17 cellular contexts compared by ENCODE assay signal in genomic region chr1:223216074-223216473, GRCh38.
DNase-seq lines count a peak whose midpoint lies in the region; ATAC-seq and TF ChIP-seq lines count a peak whose summit lies in the region.
"Had no signal": no experiment of that assay in that cellular context is flagged by ENCODE, and none has a peak within 500 bp of the region (broad histone marks: within the 10 kb centered on the region; RNA-seq: fewer than 3 reads in every experiment).

No MANE protein-coding gene starts in this region.

- peaks cover 11% of the 10 kb centered on the region for H3K9me3 Mint-ChIP-seq in neural progenitor cell

- no peak overlapping the region for H3K9ac ChIP-seq in neural progenitor cell
- H3K9ac ChIP-seq: BLaER1 had no signal

- peak; percentile 26 for DNase-seq in NCI-H2227 treated with DMSO at 0.1 percent for 48 hours (lab: John Stamatoyannopoulos, UW)
- DNase-seq in NCI-H2227 (lab: John Stamatoyannopoulos, UW; ENCODE audit: unreplicated experiment), result no peak
- DNase-seq in esophagus muscularis mucosa (ENCODE audit: extremely low spot score), result peak; percentile 26
- no peak for DNase-seq in neural progenitor cell (ENCODE audit: low spot score)
- DNase-seq in GM19240 (ENCODE audit: insufficient read length, low spot score), result no peak
- no peak for DNase-seq in Kasumi-1 (lab: John Stamatoyannopoulos, UW)
- DNase-seq: 8988T; AML-193; Caco-2; CD8-positive, alpha-beta memory T cell; DND-41; GDM1; H7 had no signal

- 77% methylated on average over 6 of the region's 6 CpGs for WGBS in esophagus muscularis mucosa

- H3K4me3 Mint-ChIP-seq in neural progenitor cell, result no peak overlapping the region
- H3K4me3 Mint-ChIP-seq: CD8-positive, alpha-beta memory T cell; GM23338 had no signal

- no peaks in the 10 kb centered on the region for H3F3A ChIP-seq in neural progenitor cell (ENCODE audit: low read depth)

- H3K27ac ChIP-seq in esophagus muscularis mucosa (replicated peaks in 1 of 4), result no peak overlapping the region
- H3K27ac ChIP-seq in neural progenitor cell, result no peak overlapping the region
- H3K27ac ChIP-seq: BLaER1 had no signal

- no peaks in the 10 kb centered on the region for H3K36me3 Mint-ChIP-seq in neural progenitor cell

- no peaks in the 10 kb centered on the region for H3K4me1 ChIP-seq in esophagus muscularis mucosa
- H3K4me1 ChIP-seq in neural progenitor cell, result peaks cover 10% of the 10 kb centered on the region
- H3K4me1 ChIP-seq: BLaER1 had no signal

- H3K27ac Mint-ChIP-seq in neural progenitor cell, result no peak overlapping the region
- H3K27ac Mint-ChIP-seq: GM23338 had no signal

- no peaks in the 10 kb centered on the region for H3K36me3 ChIP-seq in esophagus muscularis mucosa
- no peaks in the 10 kb centered on the region for H3K36me3 ChIP-seq in neural progenitor cell
- H3K36me3 ChIP-seq: BLaER1 had no signal

- H3K4me2 ChIP-seq in neural progenitor cell, result peak overlapping the region; percentile 37
- H3K4me2 ChIP-seq: BLaER1, GM23338 had no signal

- no peak for TF ChIP-seq EP300 in esophagus muscularis mucosa (IDR thresholded peaks at IDR 0.05)

- no peaks in the 10 kb centered on the region for H3K79me2 ChIP-seq in neural progenitor cell (ENCODE audit: low read depth)

- no peak for ATAC-seq in HG03045 (IDR thresholded peaks at IDR 0.05; ENCODE audit: unreplicated experiment)
- ATAC-seq: GM23338, HepG2 had no signal

- TF ChIP-seq CTCF in esophagus muscularis mucosa (IDR thresholded peaks at IDR 0.05) (no peak), neural progenitor cell (IDR thresholded peaks at IDR 0.05) (no peak)

- H2AFZ ChIP-seq in neural progenitor cell (replicated peaks), result no peak overlapping the region
- H2AFZ ChIP-seq: GM23338 had no signal

- H3K4me3 ChIP-seq in esophagus muscularis mucosa (no peak overlapping the region), neural progenitor cell (no peak overlapping the region)
- H3K4me3 ChIP-seq: BLaER1, GM23338 had no signal

- intact Hi-C loops in esophagus muscularis mucosa (cut with DNase I), result no loop called here

- H3K27me3 ChIP-seq in esophagus muscularis mucosa, result peaks cover 0 to 6% (median 0%) of the 10 kb centered on the region in 4 donors
- H3K27me3 ChIP-seq in neural progenitor cell, result no peaks in the 10 kb centered on the region
- H3K27me3 ChIP-seq: BLaER1 had no signal

- H4K20me1 ChIP-seq in neural progenitor cell (ENCODE audit: low read depth), result no peaks in the 10 kb centered on the region
- H4K20me1 ChIP-seq: BLaER1 had no signal

- H3K4me1 Mint-ChIP-seq in neural progenitor cell, result peaks cover 21% of the 10 kb centered on the region
- H3K4me1 Mint-ChIP-seq: CD8-positive, alpha-beta memory T cell; GM23338 had no signal

- H3K9me3 ChIP-seq in esophagus muscularis mucosa (peaks cover 0 to 15% (median 11%) of the 10 kb centered on the region in 4 donors), neural progenitor cell (ENCODE audit: low read depth) (no peaks in the 10 kb centered on the region)

- peaks cover 8% of the 10 kb centered on the region for H3K27me3 Mint-ChIP-seq in neural progenitor cell (ENCODE audit: insufficient read depth, low read depth)

- TF ChIP-seq POLR2A in esophagus muscularis mucosa (IDR thresholded peaks at IDR 0.05; ENCODE audit: low read depth), result no peak

Comparison
In these comparisons a context has a peak if more than half of its experiments do, and no peak if none do; other contexts are left out.
1. DNase-seq: peak in NCI-H2227 treated with DMSO at 0.1 percent for 48 hours (single experiment) and esophagus muscularis mucosa (single experiment); none in NCI-H2227 (single experiment), neural progenitor cell (single experiment), GM19240 (single experiment) and Kasumi-1 (0 of 2).